In the genomic region with DNA sequence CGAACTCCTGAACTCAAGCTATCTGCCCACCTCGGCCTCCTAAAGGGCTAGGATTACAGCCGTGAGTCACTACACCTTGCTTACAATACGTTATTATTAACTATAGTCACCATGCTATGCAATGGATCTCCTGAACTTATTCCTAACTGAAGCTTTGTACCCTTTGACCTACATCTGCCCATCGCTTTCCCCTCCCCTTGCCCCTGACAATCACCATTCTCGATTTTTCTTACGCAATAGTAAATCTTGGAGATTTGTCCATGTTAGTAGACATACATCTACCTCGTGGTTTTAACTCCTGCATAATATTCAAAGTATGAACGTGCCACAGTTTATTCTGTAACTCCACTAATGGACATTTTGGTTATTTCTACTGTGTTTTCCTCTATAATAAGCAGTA, we compare ENCODE assay signal across 21 cellular contexts.
"Had no signal": no experiment of that assay in that cellular context is flagged by ENCODE, and none has a peak within 500 bp of the region (broad histone marks: within the 10 kb centered on the region; RNA-seq: fewer than 3 reads in every experiment).

No MANE protein-coding gene starts in this region.

- DNase-seq: Kasumi-1, MM.1S, NCI-H1092 treated with DMSO at 0.1 percent for 48 hours, NCI-H1436, NCI-H187, NCI-H2029, NCI-H2081 treated with DMSO at 0.1 percent for 48 hours, NCI-H2171, NCI-H226, NCI-H446, NCI-H510A, NCI-H524 treated with DMSO at 0.1 percent for 48 hours, NCI-H69, NCI-H774, Right ventricle myocardium superior, RPMI8226, SIG-M5 had no signal

- FAIRE-seq: RCC 7860 had no signal

- H3K27ac ChIP-seq: KMS-11, SJSA1, SK-N-MC had no signal

- H3K4me3 ChIP-seq: SJSA1, SK-N-MC had no signal

- H3K4me1 ChIP-seq: SJSA1 had no signal

- H3K9me3 ChIP-seq: SJSA1 had no signal

- H3K9ac ChIP-seq: KMS-11 had no signal

- H3K4me2 ChIP-seq: KMS-11 had no signal

- H3K36me3 ChIP-seq: SJSA1 had no signal
